Comparison of ENCODE assay signal across 1 cellular context in genomic region chr16:71526111-71526998, GRCh38.
TF ChIP-seq lines count a peak whose summit lies in the region.

TSS of gene CHST4 (plus strand) at chr16:71526426. CDS start at chr16:71536678, 10,252 bp downstream.

TF ChIP-seq in HEK293, 187 proteins besides CTCF, POLR2A, EP300 and RAD21 (continued from another document):
- no peak for TF ChIP-seq PRDM2 (tag by site-specific recombination; IDR thresholded peaks at IDR 0.05; ENCODE audit: borderline replicate concordance)
